ENCODE assay signal across 8 cellular contexts in genomic region chr1:207404849-207405525, GRCh38. TPM values are rescaled to one million over a fixed set of nuclear protein-coding genes. Genes with fewer than 3 reads are reported as not detected.
DNase-seq lines count a peak whose midpoint lies in the region; ATAC-seq and TF ChIP-seq lines count a peak whose summit lies in the region.

No MANE protein-coding gene starts in this region.

- no peaks in the 10 kb centered on the region for H3K9me3 ChIP-seq in hepatocyte (ENCODE audit: low read depth)

- no peaks in the 10 kb centered on the region for H3K36me3 Mint-ChIP-seq in stimulated activated effector memory CD8-positive, alpha-beta T cell treated with anti-CD3 and anti-CD28 coated beads, Interleukin-12 subunit alpha, Interleukin-12 subunit beta, amount 100 ng/mL, for 72 hours

- TF ChIP-seq CTCF in astrocyte of the cerebellum (IDR thresholded peaks at IDR 0.05; ENCODE audit: low read depth, low read length, missing control alignments): peak; percentile 68
- TF ChIP-seq CTCF in hepatocyte (IDR thresholded peaks at IDR 0.05; ENCODE audit: poor library complexity): peak; percentile 80

- H3K79me2 ChIP-seq in hepatocyte: no peaks in the 10 kb centered on the region

- DNase-seq in GDM1 (lab: John Stamatoyannopoulos, UW) (peak; percentile 26), NCI-H524 treated with DMSO at 0.1 percent for 48 hours (lab: John Stamatoyannopoulos, UW) (peak; percentile 18), astrocyte of the cerebellum (ENCODE audit: low read depth) (peak; percentile 50), hepatocyte (ENCODE audit: low spot score) (peak; percentile 76)
- DNase-seq in stimulated activated effector memory CD8-positive, alpha-beta T cell treated with anti-CD3 and anti-CD28 coated beads, Interleukin-12 subunit alpha, Interleukin-12 subunit beta, amount 100 ng/mL, for 72 hours (ENCODE audit: low spot score in 2 of 2): no peak

- H3K4me1 ChIP-seq in hepatocyte (ENCODE audit: insufficient read depth): no peaks in the 10 kb centered on the region

- H3K4me1 Mint-ChIP-seq in stimulated activated effector memory CD8-positive, alpha-beta T cell treated with anti-CD3 and anti-CD28 coated beads, Interleukin-12 subunit alpha, Interleukin-12 subunit beta, amount 100 ng/mL, for 72 hours: peaks cover 15% of the 10 kb centered on the region

- no peak overlapping the region for H2AFZ ChIP-seq in hepatocyte

- H3K4me2 ChIP-seq in hepatocyte: no peak overlapping the region

- no peaks in the 10 kb centered on the region for H3K9me3 Mint-ChIP-seq in stimulated activated effector memory CD8-positive, alpha-beta T cell treated with anti-CD3 and anti-CD28 coated beads, Interleukin-12 subunit alpha, Interleukin-12 subunit beta, amount 100 ng/mL, for 72 hours

- no peaks in the 10 kb centered on the region for H3K36me3 ChIP-seq in hepatocyte (replicated peaks; ENCODE audit: insufficient read depth, low read depth)

- ATAC-seq in HG03196 (IDR thresholded peaks at IDR 0.05; ENCODE audit: unreplicated experiment) (peak; percentile 62), HG03460 (IDR thresholded peaks at IDR 0.05; ENCODE audit: unreplicated experiment) (no peak), GM18858 (IDR thresholded peaks at IDR 0.05; ENCODE audit: unreplicated experiment) (no peak)
- ATAC-seq in stimulated activated effector memory CD8-positive, alpha-beta T cell treated with anti-CD3 and anti-CD28 coated beads, Interleukin-12 subunit alpha, Interleukin-12 subunit beta, amount 100 ng/mL, for 72 hours: peak; percentile 92

- no peaks in the 10 kb centered on the region for H3K27me3 ChIP-seq in hepatocyte

- H3K27ac ChIP-seq in hepatocyte: no peak overlapping the region

- H4K20me1 ChIP-seq in hepatocyte (ENCODE audit: insufficient read depth, poor library complexity, severe bottlenecking): no peaks in the 10 kb centered on the region

- no peak overlapping the region for H3K4me3 Mint-ChIP-seq in stimulated activated effector memory CD8-positive, alpha-beta T cell treated with anti-CD3 and anti-CD28 coated beads, Interleukin-12 subunit alpha, Interleukin-12 subunit beta, amount 100 ng/mL, for 72 hours

- WGBS in hepatocyte (ENCODE audit: low lambda C conversion rate, missing lambda C conversion rate): 79% methylated on average over 6 of the region's 6 CpGs

- H3K27ac Mint-ChIP-seq in stimulated activated effector memory CD8-positive, alpha-beta T cell treated with anti-CD3 and anti-CD28 coated beads, Interleukin-12 subunit alpha, Interleukin-12 subunit beta, amount 100 ng/mL, for 72 hours: no peak overlapping the region

- H3K9me2 ChIP-seq in hepatocyte (replicated peaks; ENCODE audit: insufficient read depth): no peaks in the 10 kb centered on the region

- no peak overlapping the region for H3K4me3 ChIP-seq in astrocyte of the cerebellum (ENCODE audit: low read depth, low read length)
- no peak overlapping the region for H3K4me3 ChIP-seq in hepatocyte

- in situ Hi-C loops in astrocyte of the cerebellum (cut with HindIII; ENCODE audit: low sequenced_read_pairs): no loop called here

RNA-seq across cellular contexts. Expression of gene CR2, which starts 49.1 kb away (rescaled TPM):
- 0.17 and 0.36 TPM in 2 replicates for total RNA-seq in hepatocyte
- polyA plus RNA-seq in hepatocyte: 0.50 TPM in 1 of 2 replicates, not detected in the other

Comparison
In these comparisons a context has a peak if more than half of its experiments do, and no peak if none do; other contexts are left out.
1. DNase-seq: peak in GDM1 (single experiment), NCI-H524 treated with DMSO at 0.1 percent for 48 hours (single experiment), astrocyte of the cerebellum (single experiment) and hepatocyte (single experiment); none in stimulated activated effector memory CD8-positive, alpha-beta T cell treated with anti-CD3 and anti-CD28 coated beads, Interleukin-12 subunit alpha, Interleukin-12 subunit beta, amount 100 ng/mL, for 72 hours (0 of 2).
2. ATAC-seq: peak in HG03196 (single experiment) and stimulated activated effector memory CD8-positive, alpha-beta T cell treated with anti-CD3 and anti-CD28 coated beads, Interleukin-12 subunit alpha, Interleukin-12 subunit beta, amount 100 ng/mL, for 72 hours (single experiment); none in HG03460 (single experiment) and GM18858 (single experiment).